ENCODE assay signal across 1 cellular context in genomic region chr6:170552765-170553685, GRCh38.
TF ChIP-seq lines count a peak whose summit lies in the region.

Gene PSMB1 (minus strand): TSS chr6:170553307. CDS start chr6:170553242, 65 bp downstream.

TF ChIP-seq in HepG2, 621 proteins besides CTCF, POLR2A, EP300 and RAD21 (continues in another document):
- TF ChIP-seq ZBTB40 (IDR thresholded peaks at IDR 0.05) (peak; percentile 68), ZBTB40 (CRISPR knock-in tag; IDR thresholded peaks at IDR 0.05) (peak; percentile 89), ZNF614 (CRISPR knock-in tag; IDR thresholded peaks at IDR 0.05; ENCODE audit: borderline replicate concordance) (peak; percentile 55; the same call in 1 of the 2 replicates), ZNF124 (CRISPR knock-in tag; IDR thresholded peaks at IDR 0.05) (no peak), ZNF337 (CRISPR knock-in tag; IDR thresholded peaks at IDR 0.05; ENCODE audit: borderline replicate concordance, low read depth) (peak; percentile 77; the same call in 1 of the 2 replicates), NR2F2 (IDR thresholded peaks at IDR 0.05; ENCODE audit: borderline replicate concordance, low read depth) (no peak), ONECUT2 (CRISPR knock-in tag; IDR thresholded peaks at IDR 0.05) (no peak), CERS6 (CRISPR knock-in tag; IDR thresholded peaks at IDR 0.05) (peak; percentile 16; the same call in 1 of the 2 replicates), SOX6 (IDR thresholded peaks at IDR 0.05) (no peak), SOX6 (CRISPR knock-in tag; IDR thresholded peaks at IDR 0.05) (peak; percentile 59), GTF2F1 (IDR thresholded peaks at IDR 0.05; ENCODE audit: low read length) (no peak), ZNF883 (CRISPR knock-in tag; IDR thresholded peaks at IDR 0.05; ENCODE audit: not compliant biosample characterization) (peak; percentile 97), MAX (IDR thresholded peaks at IDR 0.05) (peak; percentile 83), ZNF326 (CRISPR knock-in tag; IDR thresholded peaks at IDR 0.05; ENCODE audit: borderline replicate concordance) (no peak), MBD4 (IDR thresholded peaks at IDR 0.05; ENCODE audit: borderline replicate concordance, low read length) (no peak), ZNF382 (CRISPR knock-in tag; IDR thresholded peaks at IDR 0.05; ENCODE audit: borderline replicate concordance) (no peak), MEIS2 (CRISPR knock-in tag; IDR thresholded peaks at IDR 0.05) (peak; percentile 38; the same call in 1 of the 2 replicates), FUBP1 (CRISPR knock-in tag; IDR thresholded peaks at IDR 0.05; ENCODE audit: borderline replicate concordance) (peak; percentile 88; the same call in 1 of the 2 replicates), MAFG (CRISPR knock-in tag; IDR thresholded peaks at IDR 0.05) (no peak), NR3C1 (CRISPR knock-in tag; IDR thresholded peaks at IDR 0.05) (no peak), ZBTB4 (CRISPR knock-in tag; IDR thresholded peaks at IDR 0.05; ENCODE audit: borderline replicate concordance) (peak; percentile 47; the same call in 1 of the 2 replicates), HNRNPK (IDR thresholded peaks at IDR 0.05; ENCODE audit: low read depth, low read length, poor library complexity, severe bottlenecking) (no peak), BORCS8-MEF2B (CRISPR knock-in tag; IDR thresholded peaks at IDR 0.05) (peak; percentile 83; the same call in 1 of the 2 replicates), PAF1 (CRISPR knock-in tag; IDR thresholded peaks at IDR 0.05) (no peak), ZNF34 (CRISPR knock-in tag; IDR thresholded peaks at IDR 0.05; ENCODE audit: borderline replicate concordance) (peak; percentile 74; the same call in 1 of the 2 replicates), KLF16 (CRISPR knock-in tag; IDR thresholded peaks at IDR 0.05) (peak in 1 of 2 experiments; percentile 77; a peak in 2 of 4 replicates), NR2F6 (IDR thresholded peaks at IDR 0.05) (no peak), NR2F6 (CRISPR knock-in tag; IDR thresholded peaks at IDR 0.05) (peak; percentile 39; the same call in 1 of the 2 replicates), SRY (CRISPR knock-in tag; IDR thresholded peaks at IDR 0.05) (peak; percentile 92), ETV5 (CRISPR knock-in tag; IDR thresholded peaks at IDR 0.05; ENCODE audit: borderline replicate concordance) (peak; percentile 95), NRL (CRISPR knock-in tag; IDR thresholded peaks at IDR 0.05; ENCODE audit: borderline replicate concordance) (peak; percentile 99), TMF1 (CRISPR knock-in tag; IDR thresholded peaks at IDR 0.05; ENCODE audit: low read depth) (0 out of 2 replicates have a peak, but pooled peaks have one; percentile 64), AHDC1 (CRISPR knock-in tag; IDR thresholded peaks at IDR 0.05; ENCODE audit: borderline replicate concordance) (peak; percentile 38; the same call in 1 of the 2 replicates), ISL2 (CRISPR knock-in tag; IDR thresholded peaks at IDR 0.05) (peak; percentile 68), LCORL (IDR thresholded peaks at IDR 0.05) (no peak), LCORL (CRISPR knock-in tag; IDR thresholded peaks at IDR 0.05) (peak; percentile 69; the same call in 1 of the 2 replicates), DPF2 (CRISPR knock-in tag; IDR thresholded peaks at IDR 0.05; ENCODE audit: borderline replicate concordance, low read depth) (no peak), CC2D1A (CRISPR knock-in tag; IDR thresholded peaks at IDR 0.05) (0 out of 2 replicates have a peak, but pooled peaks have one; percentile 52), ZNF546 (CRISPR knock-in tag; conservative IDR thresholded peaks at IDR 0.05) (no peak), SNAI1 (CRISPR knock-in tag; IDR thresholded peaks at IDR 0.05; ENCODE audit: borderline replicate concordance) (peak; percentile 75; the same call in 1 of the 2 replicates), ZNF20 (CRISPR knock-in tag; IDR thresholded peaks at IDR 0.05) (peak; percentile 83; the same call in 1 of the 2 replicates), SIX4 (CRISPR knock-in tag; IDR thresholded peaks at IDR 0.05) (peak; percentile 40), JUN (CRISPR knock-in tag; IDR thresholded peaks at IDR 0.05) (no peak)
